27 cellular contexts compared by ENCODE assay signal in the genomic region with DNA sequence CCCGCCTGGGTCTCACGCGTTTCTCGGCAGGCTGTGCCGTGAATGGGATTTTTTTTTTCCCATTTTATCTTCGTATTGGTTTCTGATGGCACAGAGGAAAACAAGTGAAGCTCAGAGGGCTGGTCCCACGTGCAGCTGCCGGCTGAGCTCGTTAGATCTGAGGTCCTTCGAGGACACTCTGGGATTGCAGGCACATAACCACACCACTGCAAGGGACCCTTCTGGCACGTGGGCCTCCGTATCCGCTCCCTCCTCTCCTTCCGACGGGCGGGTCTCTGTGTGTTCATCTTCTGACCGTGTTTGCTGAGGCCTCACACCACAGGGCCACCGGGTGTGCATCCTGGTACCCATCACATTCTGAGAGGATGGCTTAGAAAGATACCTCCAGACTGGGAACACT. TPM values are rescaled to one million over a fixed set of nuclear protein-coding genes. Genes with fewer than 3 reads are reported as not detected.
"Had no signal": no experiment of that assay in that cellular context is flagged by ENCODE, and none has a peak within 500 bp of the region (broad histone marks: within the 10 kb centered on the region; RNA-seq: fewer than 3 reads in every experiment).

No MANE protein-coding gene starts in this region.

- H3K27ac ChIP-seq: esophagus squamous epithelium, neural progenitor cell, ovary, psoas muscle, sigmoid colon, thoracic aorta, tibial nerve, upper lobe of left lung had no signal

- H3K27me3 Mint-ChIP-seq: effector memory CD8-positive, alpha-beta T cell; stimulated activated naive B cell treated with anti-CD40 and anti-IgM and Interleukin-4, amounts not matched to agents 10 μg/mL and 1 μg/mL and 100 μg/mL, for 72 hours; stimulated activated naive CD8-positive, alpha-beta T cell treated with anti-CD3 and anti-CD28 coated beads, Interleukin-15, Interleukin-2, amounts not matched to agents 100 ng/mL and 50 ng/mL, for 24 hours had no signal

- H3K4me3 Mint-ChIP-seq: effector memory CD8-positive, alpha-beta T cell; mesothelial cell of epicardium; naive thymus-derived CD4-positive, alpha-beta T cell; nephron; neural progenitor cell; stimulated activated naive B cell treated with anti-CD40 and anti-IgM and Interleukin-4, amounts not matched to agents 10 μg/mL and 1 μg/mL and 100 μg/mL, for 72 hours; stimulated activated naive CD8-positive, alpha-beta T cell treated with anti-CD3 and anti-CD28 coated beads, Interleukin-15, Interleukin-2, amounts not matched to agents 100 ng/mL and 50 ng/mL, for 24 hours had no signal

- H3K27ac Mint-ChIP-seq: effector memory CD8-positive, alpha-beta T cell; mesothelial cell of epicardium; nephron; neural progenitor cell; stimulated activated naive CD8-positive, alpha-beta T cell treated with anti-CD3 and anti-CD28 coated beads, Interleukin-15, Interleukin-2, amounts not matched to agents 100 ng/mL and 50 ng/mL, for 24 hours had no signal

- FAIRE-seq: endometrium, keratinocyte, urothelium cell line had no signal

- H3K36me3 ChIP-seq: neural progenitor cell, ovary had no signal

- H3K4me2 ChIP-seq: neural progenitor cell had no signal

- H3K27me3 ChIP-seq: esophagus squamous epithelium, neural progenitor cell, ovary, sigmoid colon, tibial nerve, upper lobe of left lung had no signal

- H3K9me3 Mint-ChIP-seq: effector memory CD8-positive, alpha-beta T cell; mesothelial cell of epicardium; nephron; neural progenitor cell; stimulated activated naive CD8-positive, alpha-beta T cell treated with anti-CD3 and anti-CD28 coated beads, Interleukin-15, Interleukin-2, amounts not matched to agents 100 ng/mL and 50 ng/mL, for 24 hours had no signal

- H3K9ac ChIP-seq: neural progenitor cell had no signal

- H3K4me1 Mint-ChIP-seq: nephron had no signal

- H3K9me3 ChIP-seq: esophagus squamous epithelium, mucosa of descending colon, ovary, psoas muscle, sigmoid colon, thoracic aorta, tibial nerve, upper lobe of left lung had no signal

- H2AFZ ChIP-seq: neural progenitor cell had no signal

- H3K4me3 ChIP-seq: esophagus squamous epithelium, mucosa of descending colon, neural progenitor cell, ovary, psoas muscle, sigmoid colon, thoracic aorta, tibial nerve, upper lobe of left lung had no signal

- DNase-seq: cortex of kidney; effector memory CD8-positive, alpha-beta T cell; erythroblast; esophagus squamous epithelium; foreskin melanocyte; mesenchymal stem cell; mucosa of descending colon; naive thymus-derived CD4-positive, alpha-beta T cell; nucleus accumbens; ovary; posterior cingulate gyrus; psoas muscle; sigmoid colon; stimulated activated CD4-positive, alpha-beta T cell treated with anti-CD3 and anti-CD28 coated beads, Interleukin-2, amount 100 ng/mL, for 24 hours; stimulated activated CD4-positive, alpha-beta T cell treated with anti-CD3 and anti-CD28 coated beads, Interleukin-4, amount 100 ng/mL, for 24 hours; stimulated activated naive B cell treated with anti-CD40 and anti-IgM and Interleukin-4, amounts not matched to agents 10 μg/mL and 1 μg/mL and 100 μg/mL, for 72 hours had no signal

- H3K4me1 ChIP-seq: neural progenitor cell, psoas muscle had no signal

RNA-seq across cellular contexts. Expression of gene RNU6-9, which starts 17.2 kb away (rescaled TPM):
- polyA plus RNA-seq: keratinocyte; naive thymus-derived CD4-positive, alpha-beta T cell; ovary; psoas muscle; right cardiac atrium; sigmoid colon had no signal

RNA-seq across cellular contexts. Expression of gene ELANE, which starts 24.0 kb away (rescaled TPM):
- polyA plus RNA-seq: keratinocyte; naive thymus-derived CD4-positive, alpha-beta T cell had no signal

RNA-seq across cellular contexts. Expression of gene PRTN3, which starts 35.3 kb away (rescaled TPM):
- polyA plus RNA-seq: keratinocyte; naive thymus-derived CD4-positive, alpha-beta T cell; ovary; right cardiac atrium; sigmoid colon had no signal
